Comparison of ENCODE assay signal across 8 cellular contexts in the genomic region with DNA sequence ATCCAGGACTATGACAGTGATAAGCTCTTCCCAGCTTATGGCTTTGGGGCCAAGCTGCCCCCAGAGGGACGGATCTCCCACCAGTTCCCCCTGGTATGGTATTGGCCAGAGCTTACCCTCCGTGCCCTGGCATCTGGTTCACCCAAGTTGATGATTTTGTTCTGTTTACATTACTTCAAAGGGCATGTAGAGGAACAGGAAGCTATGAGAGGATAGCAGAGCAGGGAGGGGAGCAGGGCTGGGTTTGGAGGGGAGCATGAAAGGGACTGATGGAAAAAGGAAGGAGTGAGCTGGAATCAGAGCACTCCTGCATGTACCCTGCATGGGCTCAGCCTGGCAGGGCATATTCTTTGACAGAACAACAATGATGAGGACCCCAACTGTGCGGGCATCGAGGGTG. TPM values are rescaled to one million over a fixed set of nuclear protein-coding genes. Genes with fewer than 3 reads are reported as not detected.
"Had no signal": no experiment of that assay in that cellular context is flagged by ENCODE, and none has a peak within 500 bp of the region (broad histone marks: within the 10 kb centered on the region; RNA-seq: fewer than 3 reads in every experiment).

No MANE protein-coding gene starts in this region.

- H2AFZ ChIP-seq: GM23338 had no signal

- FAIRE-seq: HTR-8/SVneo, K562 had no signal

- DNase-seq: H9, HCEC 1CT, HFFc6, IMR-90, KG1 had no signal

- H3K4me2 ChIP-seq: GM23338 had no signal

- ATAC-seq: GM23338, K562 had no signal

- H3K9me3 Mint-ChIP-seq: GM23338, H9, HFFc6 had no signal

- H3K4me3 Mint-ChIP-seq: GM23338, H9, HFFc6 had no signal

- H3K4me3 ChIP-seq: GM23338, K562 had no signal

- H3K27ac Mint-ChIP-seq: GM23338, H9, HFFc6 had no signal

RNA-seq across cellular contexts. Expression of gene CPNE9, which starts 14.5 kb away (rescaled TPM):
- total RNA-seq: HFFc6, IMR-90 had no signal
- polyA plus RNA-seq: IMR-90 had no signal
